ENCODE assay signal across 26 cellular contexts in the genomic region with DNA sequence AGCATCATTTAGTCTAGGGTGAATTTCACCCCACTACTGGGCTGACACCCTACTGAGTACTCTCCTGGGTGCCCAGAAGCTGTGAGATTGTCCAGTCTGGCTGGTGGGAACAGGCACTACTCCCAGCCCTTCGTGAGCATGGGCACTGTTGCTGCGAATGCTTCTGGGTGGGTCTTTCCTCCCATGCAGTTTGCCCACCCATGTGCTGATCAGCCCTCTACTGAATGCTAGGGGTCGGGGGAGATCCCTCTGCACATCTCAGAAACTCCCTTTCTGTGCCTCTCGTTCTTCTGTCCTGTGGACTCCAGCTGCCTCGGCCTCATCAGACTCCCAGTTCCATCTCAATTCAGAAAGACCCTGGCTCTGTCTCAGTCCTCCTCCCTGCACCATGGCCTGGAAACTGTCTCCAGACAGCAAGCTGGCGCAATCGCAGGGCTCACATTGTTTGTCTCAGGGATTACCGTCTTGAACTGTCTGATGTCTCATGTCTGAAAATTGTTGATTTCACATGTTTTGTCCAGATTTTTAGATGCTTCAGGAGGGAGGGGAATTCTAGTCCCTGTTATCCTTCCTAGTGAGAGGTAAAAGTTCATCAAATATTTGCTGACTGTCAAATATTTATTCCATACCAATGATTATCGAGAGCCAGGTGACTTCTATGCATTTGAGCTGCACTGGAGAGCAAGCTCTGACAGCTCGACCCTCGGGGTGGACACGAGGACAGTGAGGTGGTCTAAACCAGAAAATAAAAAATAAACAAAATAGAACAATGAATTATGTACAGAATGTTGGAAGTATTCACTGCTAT.
A peak's percentile ranks its signal among the peaks of the same experiment; 100 is the strongest.
DNase-seq lines count a peak whose midpoint lies in the region; ATAC-seq, FAIRE-seq and TF ChIP-seq lines count a peak whose summit lies in the region.
"Had no signal": no experiment of that assay in that cellular context is flagged by ENCODE, and none has a peak within 500 bp of the region (broad histone marks: within the 10 kb centered on the region; RNA-seq: fewer than 3 reads in every experiment).

No MANE protein-coding gene starts in this region.

- no peaks in the 10 kb centered on the region for H4K20me1 ChIP-seq in smooth muscle cell (ENCODE audit: low read depth)

- H3K4me2 ChIP-seq in smooth muscle cell: peak overlapping the region; percentile 48

- peaks cover 4% of the 10 kb centered on the region for H3F3A ChIP-seq in smooth muscle cell (ENCODE audit: low read depth)

- peak overlapping the region; percentile 74 for H3K27ac ChIP-seq in smooth muscle cell (ENCODE audit: low read depth)
- H3K27ac ChIP-seq: 22Rv1, gastrocnemius medialis, RWPE1, upper lobe of left lung had no signal

- peak; percentile 6 for DNase-seq in activated CD4-positive, alpha-beta memory T cell treated with anti-CD3 and anti-CD28 coated beads, Interleukin-2, amount 10 ng/mL, durations not matched to agents 7 days and 5 days
- DNase-seq in activated CD4-positive, alpha-beta memory T cell treated with anti-CD3 and anti-CD28 coated beads for 36 hours: no peak
- no peak for DNase-seq in bronchial epithelial cell (ENCODE audit: low read depth)
- peak in 1 of 2 experiments; percentile 36 for DNase-seq in mesothelial cell of epicardium (ENCODE audit: low spot score in 2 of 2, unreplicated experiment in 2 of 2)
- DNase-seq in smooth muscle cell (lab: John Stamatoyannopoulos, UW; ENCODE audit: unreplicated experiment): no peak
- DNase-seq in NCI-H69 (lab: John Stamatoyannopoulos, UW): no peak
- no peak for DNase-seq in NCI-H446 treated with DMSO at 0.1 percent for 48 hours (lab: John Stamatoyannopoulos, UW)
- DNase-seq: activated CD4-positive, alpha-beta T cell treated with anti-CD3 and anti-CD28 coated beads for 4 hours; CD8-positive, alpha-beta memory T cell; DMS53; effector CD8-positive, alpha-beta T cell; gastrocnemius medialis; GF-D8; hypothalamus; midbrain; NCI-H187 treated with DMSO at 0.1 percent for 48 hours; nephron progenitor cell; T-helper 2 cell; upper lobe of left lung had no signal

- no peaks in the 10 kb centered on the region for H3K36me3 Mint-ChIP-seq in activated CD4-positive, alpha-beta memory T cell treated with anti-CD3 and anti-CD28 coated beads, Interleukin-2, amount 10 ng/mL, durations not matched to agents 7 days and 5 days (ENCODE audit: low read depth)
- no peaks in the 10 kb centered on the region for H3K36me3 Mint-ChIP-seq in activated CD4-positive, alpha-beta memory T cell treated with anti-CD3 and anti-CD28 coated beads for 36 hours
- H3K36me3 Mint-ChIP-seq in mesothelial cell of epicardium: no peaks in the 10 kb centered on the region
- H3K36me3 Mint-ChIP-seq: activated naive CD8-positive, alpha-beta T cell; CD8-positive, alpha-beta memory T cell had no signal

- WGBS in smooth muscle cell (ENCODE audit: low lambda C conversion rate): 41% methylated on average over 12 of the region's 12 CpGs

- CTCF ChIA-PET in activated CD4-positive, alpha-beta memory T cell treated with anti-CD3 and anti-CD28 coated beads, Interleukin-2, amount 10 ng/mL, durations not matched to agents 7 days and 5 days (lab: Charles Lee): no interaction called here
- CTCF ChIA-PET in activated CD4-positive, alpha-beta memory T cell treated with anti-CD3 and anti-CD28 coated beads for 36 hours (lab: Charles Lee): no interaction called here

- H3K27me3 Mint-ChIP-seq in activated CD4-positive, alpha-beta memory T cell treated with anti-CD3 and anti-CD28 coated beads, Interleukin-2, amount 10 ng/mL, durations not matched to agents 7 days and 5 days: no peaks in the 10 kb centered on the region
- H3K27me3 Mint-ChIP-seq in activated CD4-positive, alpha-beta memory T cell treated with anti-CD3 and anti-CD28 coated beads for 36 hours: peaks cover 6% of the 10 kb centered on the region
- peaks cover 3% of the 10 kb centered on the region for H3K27me3 Mint-ChIP-seq in mesothelial cell of epicardium (ENCODE audit: low read depth)

- no peaks in the 10 kb centered on the region for H3K4me1 Mint-ChIP-seq in activated CD4-positive, alpha-beta memory T cell treated with anti-CD3 and anti-CD28 coated beads, Interleukin-2, amount 10 ng/mL, durations not matched to agents 7 days and 5 days
- H3K4me1 Mint-ChIP-seq in activated CD4-positive, alpha-beta memory T cell treated with anti-CD3 and anti-CD28 coated beads for 36 hours (ENCODE audit: low read depth): no peaks in the 10 kb centered on the region
- H3K4me1 Mint-ChIP-seq in mesothelial cell of epicardium: peaks cover 13% of the 10 kb centered on the region
- H3K4me1 Mint-ChIP-seq: CD8-positive, alpha-beta memory T cell had no signal

- H3K36me3 ChIP-seq in bronchial epithelial cell (ENCODE audit: control insufficient read depth, insufficient read depth, low read length) (no peaks in the 10 kb centered on the region), smooth muscle cell (ENCODE audit: low read depth) (no peaks in the 10 kb centered on the region)
- H3K36me3 ChIP-seq: gastrocnemius medialis, upper lobe of left lung had no signal

- H3K27me3 ChIP-seq in bronchial epithelial cell (ENCODE audit: control insufficient read depth, insufficient read depth, low read length): no peaks in the 10 kb centered on the region
- no peaks in the 10 kb centered on the region for H3K27me3 ChIP-seq in smooth muscle cell (ENCODE audit: low read depth)
- H3K27me3 ChIP-seq: gastrocnemius medialis, upper lobe of left lung had no signal

- intact Hi-C loops in activated CD4-positive, alpha-beta memory T cell treated with anti-CD3 and anti-CD28 coated beads for 36 hours (cut with micrococcal nuclease): no loop called here

- no peak overlapping the region for H2AFZ ChIP-seq in smooth muscle cell (ENCODE audit: low read depth)

- H3K4me3 Mint-ChIP-seq in activated CD4-positive, alpha-beta memory T cell treated with anti-CD3 and anti-CD28 coated beads, Interleukin-2, amount 10 ng/mL, durations not matched to agents 7 days and 5 days: no peak overlapping the region
- no peak overlapping the region for H3K4me3 Mint-ChIP-seq in activated CD4-positive, alpha-beta memory T cell treated with anti-CD3 and anti-CD28 coated beads for 36 hours
- no peak overlapping the region for H3K4me3 Mint-ChIP-seq in mesothelial cell of epicardium
- H3K4me3 Mint-ChIP-seq: activated naive CD8-positive, alpha-beta T cell; CD8-positive, alpha-beta memory T cell; nephron progenitor cell had no signal

- peak; percentile 52 for FAIRE-seq in bronchial epithelial cell (lab: Jason Lieb, UNC)
- FAIRE-seq: GM18507 had no signal

- no peaks in the 10 kb centered on the region for H3K9me3 ChIP-seq in smooth muscle cell (replicated peaks; ENCODE audit: low read depth)
- H3K9me3 ChIP-seq: gastrocnemius medialis, upper lobe of left lung had no signal

- no peak overlapping the region for H3K27ac Mint-ChIP-seq in activated CD4-positive, alpha-beta memory T cell treated with anti-CD3 and anti-CD28 coated beads, Interleukin-2, amount 10 ng/mL, durations not matched to agents 7 days and 5 days
- H3K27ac Mint-ChIP-seq in activated CD4-positive, alpha-beta memory T cell treated with anti-CD3 and anti-CD28 coated beads for 36 hours: no peak overlapping the region
- peak overlapping the region; percentile 45 for H3K27ac Mint-ChIP-seq in mesothelial cell of epicardium
- H3K27ac Mint-ChIP-seq: activated naive CD8-positive, alpha-beta T cell; activated T-helper 2 cell treated with anti-CD3 and anti-CD28 coated beads, Interferon-gamma antibody, Interleukin-2, Interleukin-4, amounts not matched to agents 10 μg/mL and 5 μg/mL and 100 μg/mL, durations not matched to agents 14 hours and 24 hours and 36 hours; CD8-positive, alpha-beta memory T cell; nephron progenitor cell had no signal

- POLR2A ChIA-PET in activated CD4-positive, alpha-beta memory T cell treated with anti-CD3 and anti-CD28 coated beads, Interleukin-2, amount 10 ng/mL, durations not matched to agents 7 days and 5 days (lab: Charles Lee): no interaction called here
- POLR2A ChIA-PET in activated CD4-positive, alpha-beta memory T cell treated with anti-CD3 and anti-CD28 coated beads for 36 hours (lab: Charles Lee): no interaction called here

- ATAC-seq in GM19463 (IDR thresholded peaks at IDR 0.05; ENCODE audit: unreplicated experiment): no peak
- ATAC-seq: gastrocnemius medialis, SK-N-SH treated with all-trans-retinoic acid at 6 μM for 48 hours had no signal

- no peaks in the 10 kb centered on the region for H3K9me3 Mint-ChIP-seq in activated CD4-positive, alpha-beta memory T cell treated with anti-CD3 and anti-CD28 coated beads, Interleukin-2, amount 10 ng/mL, durations not matched to agents 7 days and 5 days
- peaks cover 2% of the 10 kb centered on the region for H3K9me3 Mint-ChIP-seq in activated CD4-positive, alpha-beta memory T cell treated with anti-CD3 and anti-CD28 coated beads for 36 hours
- peaks cover 1% of the 10 kb centered on the region for H3K9me3 Mint-ChIP-seq in mesothelial cell of epicardium

- H3K4me3 ChIP-seq in bronchial epithelial cell (ENCODE audit: low read depth, low read length): no peak overlapping the region
- no peak overlapping the region for H3K4me3 ChIP-seq in smooth muscle cell
- H3K4me3 ChIP-seq: gastrocnemius medialis, upper lobe of left lung had no signal

- peak overlapping the region; percentile 39 for H3K9ac ChIP-seq in smooth muscle cell (ENCODE audit: low read depth)

- TF ChIP-seq CTCF in bronchial epithelial cell (IDR thresholded peaks at IDR 0.05; ENCODE audit: insufficient read depth, low read length, severe bottlenecking) (no peak), mesothelial cell of epicardium (IDR thresholded peaks at IDR 0.05; ENCODE audit: unreplicated experiment) (no peak), smooth muscle cell (IDR thresholded peaks at IDR 0.05; ENCODE audit: borderline replicate concordance, insufficient read depth, poor library complexity, severe bottlenecking) (no peak)

- peaks cover 32% of the 10 kb centered on the region for H3K4me1 ChIP-seq in smooth muscle cell (ENCODE audit: low read depth)
- H3K4me1 ChIP-seq: gastrocnemius medialis had no signal

- H3K79me2 ChIP-seq in smooth muscle cell (ENCODE audit: low read depth): no peaks in the 10 kb centered on the region
